ENCODE assay signal across 8 cellular contexts in the genomic region with DNA sequence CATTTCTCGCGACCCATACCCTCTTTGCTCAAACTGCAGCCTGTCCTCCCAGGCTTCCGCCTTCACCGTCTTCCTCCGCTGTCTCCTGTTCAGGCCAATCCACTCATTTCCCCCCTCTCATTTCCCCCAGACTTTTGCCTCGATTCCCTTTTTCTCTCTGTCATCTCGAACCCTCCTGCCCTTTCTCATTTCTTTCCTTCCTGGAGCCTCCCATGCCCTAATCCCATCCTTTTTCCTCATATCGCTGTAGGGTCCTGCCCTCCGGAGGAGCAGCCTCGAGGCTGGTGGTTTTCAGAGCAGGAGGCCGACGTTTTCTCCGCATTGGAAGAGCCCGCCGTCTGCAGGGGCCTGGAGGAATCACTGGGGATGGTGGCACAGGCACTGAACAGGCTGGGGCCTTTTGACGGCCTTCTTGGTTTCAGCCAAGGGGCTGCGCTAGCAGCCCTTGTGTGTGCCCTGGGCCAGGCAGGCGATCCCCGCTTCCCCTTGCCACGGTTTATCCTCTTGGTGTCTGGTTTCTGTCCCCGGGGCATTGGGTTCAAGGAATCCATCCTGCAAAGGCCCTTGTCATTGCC. TPM values are rescaled to one million over a fixed set of nuclear protein-coding genes. Genes with fewer than 3 reads are reported as not detected.
DNase-seq lines count a peak whose midpoint lies in the region; ATAC-seq and TF ChIP-seq lines count a peak whose summit lies in the region.

No MANE protein-coding gene starts in this region.

- DNase-seq in DMS 273 (lab: John Stamatoyannopoulos, UW; ENCODE audit: unreplicated experiment), result peak; percentile 48
- no peak for DNase-seq in DMS 273 treated with DMSO at 0.1 percent for 48 hours (lab: John Stamatoyannopoulos, UW)
- DNase-seq in PC-9, result no peak
- no peak for DNase-seq in GM13977 (ENCODE audit: low spot score)

- TF ChIP-seq CTCF in PC-9 (conservative IDR thresholded peaks at IDR 0.05), result no peak
- TF ChIP-seq CTCF in GM13977 (IDR thresholded peaks at IDR 0.05; ENCODE audit: extremely low read depth, insufficient read depth, missing control alignments), result no peak

- in situ Hi-C loops in GM13977 (cut with MboI; ENCODE audit: low pct_unique_long_range_greater_than_20kb, low sequenced_read_pairs, unreplicated experiment), result loop anchor here (25.0 kb wide), 1 partner anchor 330 kb away; a partner anchor contains a TSS

- POLR2A ChIA-PET in PC-9 (lab: Charles Lee; ENCODE audit: unreplicated experiment), result no interaction called here

- H3K9me2 ChIP-seq in PC-9 (ENCODE audit: insufficient read depth), result no peaks in the 10 kb centered on the region

- peaks cover 19% of the 10 kb centered on the region for H3K79me2 ChIP-seq in PC-9 (ENCODE audit: low read depth)

- H3K27ac ChIP-seq in PC-9 (peak overlapping the region; percentile 73), ectodermal cell (ENCODE audit: insufficient read depth, low read depth, low read length, poor library complexity, severe bottlenecking) (peak overlapping the region; percentile 30), muscle layer of colon (ENCODE audit: low read depth, low read length) (peak overlapping the region; percentile 96)

- H3K4me1 ChIP-seq in PC-9 (replicated peaks; ENCODE audit: insufficient read depth), result peaks cover 35% of the 10 kb centered on the region
- H3K4me1 ChIP-seq in ectodermal cell (ENCODE audit: control insufficient read depth, insufficient read depth, low read length), result peaks cover 7% of the 10 kb centered on the region
- H3K4me1 ChIP-seq in muscle layer of colon (ENCODE audit: insufficient read depth, low read length), result peaks cover 23% of the 10 kb centered on the region

- H3F3A ChIP-seq in PC-9 (ENCODE audit: insufficient read depth, low read depth), result peaks cover 41% of the 10 kb centered on the region

- H3K27me3 ChIP-seq in PC-9 (ENCODE audit: insufficient read depth, low read depth), result no peaks in the 10 kb centered on the region
- H3K27me3 ChIP-seq in ectodermal cell (ENCODE audit: control insufficient read depth, insufficient read depth, low read length, poor library complexity, severe bottlenecking), result peaks cover 8% of the 10 kb centered on the region
- no peaks in the 10 kb centered on the region for H3K27me3 ChIP-seq in muscle layer of colon (ENCODE audit: control insufficient read depth in 1 of 2, insufficient read depth in 2 of 2, low read length in 2 of 2)

- H3K9ac ChIP-seq in muscle layer of colon (ENCODE audit: low read length), result peak overlapping the region; percentile 71

- H3K9me3 ChIP-seq in PC-9 (ENCODE audit: insufficient read depth, low read depth) (no peaks in the 10 kb centered on the region), ectodermal cell (ENCODE audit: control insufficient read depth, low read length) (no peaks in the 10 kb centered on the region), muscle layer of colon (ENCODE audit: low read length) (no peaks in the 10 kb centered on the region)

- no peaks in the 10 kb centered on the region for H4K20me1 ChIP-seq in PC-9 (ENCODE audit: insufficient read depth)

- peak overlapping the region; percentile 83 for H2AFZ ChIP-seq in PC-9

- H3K4me2 ChIP-seq in PC-9, result peak overlapping the region; percentile 98

- peak overlapping the region; percentile 93 for H3K4me3 ChIP-seq in PC-9
- peak overlapping the region; percentile 73 for H3K4me3 ChIP-seq in ectodermal cell (ENCODE audit: insufficient read depth, low read depth, low read length)
- peak overlapping the region; percentile 79 for H3K4me3 ChIP-seq in muscle layer of colon (ENCODE audit: low read depth in 1 of 2, low read length in 2 of 2)

- intact Hi-C loops in PC-9 (cut with micrococcal nuclease; ENCODE audit: unreplicated experiment), result loop anchor here (2.0 to 5.0 kb wide), 4 partner anchors 325 to 470 kb away; a partner anchor contains a TSS

- no peak for ATAC-seq in HG02970 (IDR thresholded peaks at IDR 0.05; ENCODE audit: low FRiP score, unreplicated experiment)
- ATAC-seq in HG03469 (IDR thresholded peaks at IDR 0.05; ENCODE audit: unreplicated experiment), result no peak

- 38 to 39% methylated on average over 21 of the region's 21 CpGs for whole genome bisulfite sequencing in ectodermal cell, 2 experiments

- H3K36me3 ChIP-seq in PC-9 (ENCODE audit: low read depth), result peaks cover 7% of the 10 kb centered on the region; the same call in 1 of the 2 replicates
- peaks cover 8% of the 10 kb centered on the region for H3K36me3 ChIP-seq in ectodermal cell (ENCODE audit: control insufficient read depth, insufficient read depth, low read length)
- peaks cover 35% of the 10 kb centered on the region for H3K36me3 ChIP-seq in muscle layer of colon (ENCODE audit: insufficient read depth, low read length)

- BruUV-seq in PC-9 (replicated peaks; lab: Mats Ljungman, UMichigan), result no TSS peak

- CTCF ChIA-PET in PC-9 (lab: Charles Lee), result no interaction called here

RNA-seq across cellular contexts. Expression of a gene that starts 0.6 kb away (rescaled TPM):
- total RNA-seq in PC-9 (2021), result 34.4 and 35.4 TPM in 2 replicates
- 24.3 TPM for polyA plus RNA-seq in ectodermal cell (2013, experiment 1 of 4)
- polyA plus RNA-seq in ectodermal cell (2013, experiment 2 of 4), result 21.0 TPM
- 23.4 TPM for polyA plus RNA-seq in ectodermal cell (2013, experiment 3 of 4)
- 29.3 TPM for polyA plus RNA-seq in ectodermal cell (2013, experiment 4 of 4)

RNA-seq across cellular contexts. Expression of a gene that starts 12.5 kb away (rescaled TPM):
- 0.63 and 1.6 TPM in 2 replicates for total RNA-seq in PC-9 (2021)
- 0.56 TPM for polyA plus RNA-seq in ectodermal cell (2013, experiment 1 of 4)
- not detected for polyA plus RNA-seq in ectodermal cell (2013, experiment 2 of 4)
- polyA plus RNA-seq in ectodermal cell (2013, experiment 3 of 4), result 0.21 TPM
- 0.20 TPM for polyA plus RNA-seq in ectodermal cell (2013, experiment 4 of 4)

RNA-seq across cellular contexts. Expression of a gene that starts 12.5 kb away (rescaled TPM):
- total RNA-seq in PC-9 (2021), result 36.7 and 44.9 TPM in 2 replicates
- polyA plus RNA-seq in ectodermal cell (2013, experiment 1 of 4), result 36.8 TPM
- polyA plus RNA-seq in ectodermal cell (2013, experiment 2 of 4), result 37.0 TPM
- polyA plus RNA-seq in ectodermal cell (2013, experiment 3 of 4), result 31.4 TPM
- polyA plus RNA-seq in ectodermal cell (2013, experiment 4 of 4), result 40.0 TPM

RNA-seq across cellular contexts. Expression of a gene that starts 17.3 kb away (rescaled TPM):
- 0.13 and 0.35 TPM in 2 replicates for total RNA-seq in PC-9 (2021)
- 10.9 TPM for polyA plus RNA-seq in ectodermal cell (2013, experiment 1 of 4)
- polyA plus RNA-seq in ectodermal cell (2013, experiment 2 of 4), result 12.4 TPM
- polyA plus RNA-seq in ectodermal cell (2013, experiment 3 of 4), result 6.5 TPM
- 7.7 TPM for polyA plus RNA-seq in ectodermal cell (2013, experiment 4 of 4)

Comparison
In these comparisons a context has a peak if more than half of its experiments do, and no peak if none do; other contexts are left out.
1. H3K27ac ChIP-seq: peak in every context shown above with its lines; median percentile 96 in muscle layer of colon; 73 in PC-9; 30 in ectodermal cell.